In the genomic region with DNA sequence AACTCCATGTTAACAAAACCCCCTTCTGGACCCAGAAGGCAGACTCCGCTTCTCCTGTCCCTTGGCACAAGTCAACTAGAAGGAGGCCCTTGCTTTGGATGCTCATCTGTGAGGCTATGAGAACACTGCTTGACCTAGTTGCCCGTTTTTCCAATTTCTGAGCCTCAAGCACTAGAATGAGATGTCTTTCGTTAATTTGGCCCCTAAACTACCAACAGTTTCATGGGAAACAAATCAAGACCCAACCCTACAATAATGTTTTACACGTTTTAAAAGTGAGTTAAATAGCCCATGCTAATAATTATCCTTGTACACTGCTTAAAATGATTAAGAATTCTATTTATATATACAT, we compare ENCODE assay signal across 8 cellular contexts. TPM values are rescaled to one million over a fixed set of nuclear protein-coding genes. Genes with fewer than 3 reads are reported as not detected.
A peak's percentile ranks its signal among the peaks of the same experiment; 100 is the strongest.
DNase-seq lines count a peak whose midpoint lies in the region; ATAC-seq and TF ChIP-seq lines count a peak whose summit lies in the region.

No MANE protein-coding gene starts in this region.

- no peak for DNase-seq in right atrium auricular region (ENCODE audit: low spot score)
- DNase-seq in left cardiac atrium, result no peak
- no peak for DNase-seq in cardiac fibroblast (ENCODE audit: low read depth in 2 of 2)
- no peak for DNase-seq in NCI-H2107 treated with DMSO at 0.1 percent for 48 hours (lab: John Stamatoyannopoulos, UW; ENCODE audit: unreplicated experiment)
- no peak for DNase-seq in germinal center (ENCODE audit: low spot score)

- H3K4me1 ChIP-seq in right atrium auricular region (peaks cover 0 to 16% of the 10 kb centered on the region in 2 donors), mucosa of stomach (ENCODE audit: control insufficient read depth, insufficient read depth, low read length) (peaks cover 8% of the 10 kb centered on the region)

- no peaks in the 10 kb centered on the region for H3K36me3 ChIP-seq in right atrium auricular region
- H3K36me3 ChIP-seq in mucosa of stomach (ENCODE audit: control insufficient read depth, insufficient read depth, low read length), result no peaks in the 10 kb centered on the region

- no peak for TF ChIP-seq CTCF in right atrium auricular region (IDR thresholded peaks at IDR 0.05)
- no peak for TF ChIP-seq CTCF in cardiac fibroblast (IDR thresholded peaks at IDR 0.05; ENCODE audit: low read depth, low read length)

- intact Hi-C loops in left cardiac atrium (cut with DNase I), result loop anchor here in 1 of 2 donors (10.0 kb wide), 2 partner anchors 269 to 481 kb away; no protein-coding TSS in a partner anchor

- H3K27ac ChIP-seq in right atrium auricular region, result peak overlapping the region; percentile 98 to 99

- H3K4me3 ChIP-seq in right atrium auricular region, result peak overlapping the region; percentile 78 to 82
- H3K4me3 ChIP-seq in cardiac fibroblast (replicated peaks in 1 of 2; ENCODE audit: low read depth in 2 of 2, low read length in 2 of 2), result peak overlapping the region; percentile 86 to 88
- peak overlapping the region; percentile 90 for H3K4me3 ChIP-seq in mucosa of stomach (ENCODE audit: low read length)

- H3K9ac ChIP-seq in mucosa of stomach (ENCODE audit: low read length), result peak overlapping the region; percentile 92

- H3K27me3 ChIP-seq in right atrium auricular region, result no peaks in the 10 kb centered on the region
- H3K27me3 ChIP-seq in mucosa of stomach (ENCODE audit: control insufficient read depth, insufficient read depth, low read length), result no peaks in the 10 kb centered on the region

- H3K9me3 ChIP-seq in right atrium auricular region (no peaks in the 10 kb centered on the region), mucosa of stomach (ENCODE audit: control insufficient read depth, low read length) (no peaks in the 10 kb centered on the region)

- ATAC-seq in left cardiac atrium (no peak), HG03378 (IDR thresholded peaks at IDR 0.05; ENCODE audit: unreplicated experiment) (no peak), GM19035 (IDR thresholded peaks at IDR 0.05; ENCODE audit: unreplicated experiment) (no peak)

RNA-seq across cellular contexts. Expression of a gene that starts 2.2 kb away (rescaled TPM):
- total RNA-seq in right atrium auricular region (10 to 100 TPM; 30.3 to 38.9 TPM), left cardiac atrium (10 to 100 TPM; 39.0 to 51.7 TPM)
